In the genomic region with DNA sequence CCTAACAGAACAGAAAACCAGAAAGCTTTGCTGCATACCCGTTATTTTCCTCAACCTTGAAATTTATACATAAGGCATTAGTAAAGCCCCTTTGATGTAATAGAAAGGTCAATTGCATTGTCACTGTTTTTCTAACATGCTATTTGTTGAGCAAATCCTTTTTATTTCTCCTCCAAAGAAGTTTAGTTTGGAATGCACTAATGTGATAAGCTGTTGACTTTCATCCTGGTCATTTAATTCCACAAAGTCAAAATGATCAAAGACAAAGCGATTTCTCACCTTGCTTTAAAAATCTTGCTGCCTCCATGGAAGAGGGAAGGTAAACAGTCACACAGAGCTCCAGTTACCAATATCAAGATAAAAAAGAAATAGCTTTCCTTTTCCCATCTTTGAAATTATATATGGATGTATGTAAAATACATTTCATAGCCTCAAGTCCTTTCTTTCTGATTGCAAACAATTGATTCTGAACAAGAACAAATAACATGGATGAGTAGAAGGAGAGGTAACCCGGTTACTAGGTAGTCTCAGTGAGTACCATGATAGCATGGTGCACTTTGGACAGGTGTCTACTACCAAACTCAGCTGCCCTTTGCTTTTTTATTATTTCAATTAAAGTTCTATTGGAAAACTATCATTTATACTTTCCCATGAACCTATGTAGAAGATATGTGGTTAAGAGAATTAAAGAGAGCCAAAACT, we compare ENCODE assay signal across 1 cellular context.
A peak's percentile ranks its signal among the peaks of the same experiment; 100 is the strongest.
TF ChIP-seq lines count a peak whose summit lies in the region.

No MANE protein-coding gene starts in this region.

TF ChIP-seq in HepG2, 621 proteins besides CTCF, POLR2A, EP300 and RAD21 (continued from another document and continues in another):
- TF ChIP-seq, protein P1, sequence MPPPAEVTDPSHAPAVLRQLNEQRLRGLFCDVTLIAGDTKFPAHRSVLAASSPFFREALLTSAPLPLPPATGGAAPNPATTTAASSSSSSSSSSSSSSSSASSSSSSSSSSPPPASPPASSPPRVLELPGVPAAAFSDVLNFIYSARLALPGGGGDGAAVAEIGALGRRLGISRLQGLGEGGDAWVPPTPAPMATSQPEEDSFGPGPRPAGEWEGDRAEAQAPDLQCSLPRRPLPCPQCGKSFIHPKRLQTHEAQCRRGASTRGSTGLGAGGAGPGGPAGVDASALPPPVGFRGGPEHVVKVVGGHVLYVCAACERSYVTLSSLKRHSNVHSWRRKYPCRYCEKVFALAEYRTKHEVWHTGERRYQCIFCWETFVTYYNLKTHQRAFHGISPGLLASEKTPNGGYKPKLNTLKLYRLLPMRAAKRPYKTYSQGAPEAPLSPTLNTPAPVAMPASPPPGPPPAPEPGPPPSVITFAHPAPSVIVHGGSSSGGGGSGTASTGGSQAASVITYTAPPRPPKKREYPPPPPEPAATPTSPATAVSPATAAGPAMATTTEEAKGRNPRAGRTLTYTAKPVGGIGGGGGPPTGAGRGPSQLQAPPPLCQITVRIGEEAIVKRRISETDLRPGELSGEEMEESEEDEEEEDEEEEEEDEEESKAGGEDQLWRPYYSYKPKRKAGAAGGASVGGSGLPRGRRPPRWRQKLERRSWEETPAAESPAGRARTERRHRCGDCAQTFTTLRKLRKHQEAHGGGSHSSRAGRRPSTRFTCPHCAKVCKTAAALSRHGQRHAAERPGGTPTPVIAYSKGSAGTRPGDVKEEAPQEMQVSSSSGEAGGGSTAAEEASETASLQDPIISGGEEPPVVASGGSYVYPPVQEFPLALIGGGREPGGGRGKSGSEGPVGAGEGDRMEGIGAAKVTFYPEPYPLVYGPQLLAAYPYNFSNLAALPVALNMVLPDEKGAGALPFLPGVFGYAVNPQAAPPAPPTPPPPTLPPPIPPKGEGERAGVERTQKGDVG (CRISPR knock-in tag; IDR thresholded peaks at IDR 0.05; ENCODE audit: borderline replicate concordance), result no peak
- TF ChIP-seq, protein P2, sequence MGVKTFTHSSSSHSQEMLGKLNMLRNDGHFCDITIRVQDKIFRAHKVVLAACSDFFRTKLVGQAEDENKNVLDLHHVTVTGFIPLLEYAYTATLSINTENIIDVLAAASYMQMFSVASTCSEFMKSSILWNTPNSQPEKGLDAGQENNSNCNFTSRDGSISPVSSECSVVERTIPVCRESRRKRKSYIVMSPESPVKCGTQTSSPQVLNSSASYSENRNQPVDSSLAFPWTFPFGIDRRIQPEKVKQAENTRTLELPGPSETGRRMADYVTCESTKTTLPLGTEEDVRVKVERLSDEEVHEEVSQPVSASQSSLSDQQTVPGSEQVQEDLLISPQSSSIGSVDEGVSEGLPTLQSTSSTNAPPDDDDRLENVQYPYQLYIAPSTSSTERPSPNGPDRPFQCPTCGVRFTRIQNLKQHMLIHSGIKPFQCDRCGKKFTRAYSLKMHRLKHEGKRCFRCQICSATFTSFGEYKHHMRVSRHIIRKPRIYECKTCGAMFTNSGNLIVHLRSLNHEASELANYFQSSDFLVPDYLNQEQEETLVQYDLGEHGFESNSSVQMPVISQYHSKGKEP (CRISPR knock-in tag; IDR thresholded peaks at IDR 0.05), result no peak
- TF ChIP-seq CHD4 (IDR thresholded peaks at IDR 0.05; ENCODE audit: borderline replicate concordance, low read length) (peak; percentile 51; the same call in 1 of the 2 replicates), HDAC2 (CRISPR knock-in tag; IDR thresholded peaks at IDR 0.05) (peak; percentile 53), ZNF761 (CRISPR knock-in tag; conservative IDR thresholded peaks at IDR 0.05) (no peak), SUZ12 (IDR thresholded peaks at IDR 0.05; ENCODE audit: low read depth, low read length) (no peak), ZNF484 (CRISPR knock-in tag; IDR thresholded peaks at IDR 0.05; ENCODE audit: borderline replicate concordance, low read depth) (no peak), ISL2 (CRISPR knock-in tag; IDR thresholded peaks at IDR 0.05) (peak; percentile 100), MAFF (IDR thresholded peaks at IDR 0.05; ENCODE audit: low read depth, low read length) (no peak), ZNF496 (CRISPR knock-in tag; IDR thresholded peaks at IDR 0.05; ENCODE audit: insufficient replicate concordance) (no peak), KLF9 (CRISPR knock-in tag; IDR thresholded peaks at IDR 0.05; ENCODE audit: low read depth) (no peak), ZNF616 (CRISPR knock-in tag; IDR thresholded peaks at IDR 0.05; ENCODE audit: low read depth) (no peak), ZKSCAN5 (CRISPR knock-in tag; IDR thresholded peaks at IDR 0.05) (no peak), FOXK2 (IDR thresholded peaks at IDR 0.05) (no peak), MAFG (CRISPR knock-in tag; IDR thresholded peaks at IDR 0.05) (no peak), ZNF564 (CRISPR knock-in tag; IDR thresholded peaks at IDR 0.05) (0 out of 2 replicates have a peak, but pooled peaks have one; percentile 30), DR1 (CRISPR knock-in tag; IDR thresholded peaks at IDR 0.05) (no peak), ZNF713 (CRISPR knock-in tag; IDR thresholded peaks at IDR 0.05) (no peak), RFX1 (IDR thresholded peaks at IDR 0.05) (no peak), ZNF30 (CRISPR knock-in tag; IDR thresholded peaks at IDR 0.05) (no peak), GPN1 (CRISPR knock-in tag; IDR thresholded peaks at IDR 0.05; ENCODE audit: borderline replicate concordance) (no peak), TBL1XR1 (IDR thresholded peaks at IDR 0.05; ENCODE audit: borderline replicate concordance, low read length, partially characterized antibody) (no peak), NR2F1 (CRISPR knock-in tag; IDR thresholded peaks at IDR 0.05) (peak in 1 of 2 experiments; percentile 53; a peak in 1 of 4 replicates), ZNF3 (CRISPR knock-in tag; IDR thresholded peaks at IDR 0.05) (no peak), RBM22 (optimal IDR thresholded peaks at IDR 0.05; ENCODE audit: low read length) (no peak), ZNF777 (CRISPR knock-in tag; IDR thresholded peaks at IDR 0.05) (no peak), HMGA1 (CRISPR knock-in tag; conservative IDR thresholded peaks at IDR 0.05) (no peak), SPEN (CRISPR knock-in tag; IDR thresholded peaks at IDR 0.05; ENCODE audit: low read depth) (no peak), HNRNPK (IDR thresholded peaks at IDR 0.05; ENCODE audit: low read depth, low read length, poor library complexity, severe bottlenecking) (no peak), ZNF883 (CRISPR knock-in tag; IDR thresholded peaks at IDR 0.05; ENCODE audit: not compliant biosample characterization) (no peak), DPF2 (CRISPR knock-in tag; IDR thresholded peaks at IDR 0.05; ENCODE audit: borderline replicate concordance, low read depth) (no peak), ZKSCAN1 (IDR thresholded peaks at IDR 0.05; ENCODE audit: low read length) (no peak), CCAR2 (optimal IDR thresholded peaks at IDR 0.05; ENCODE audit: low read depth, low read length) (no peak)
- TF ChIP-seq, protein P3, sequence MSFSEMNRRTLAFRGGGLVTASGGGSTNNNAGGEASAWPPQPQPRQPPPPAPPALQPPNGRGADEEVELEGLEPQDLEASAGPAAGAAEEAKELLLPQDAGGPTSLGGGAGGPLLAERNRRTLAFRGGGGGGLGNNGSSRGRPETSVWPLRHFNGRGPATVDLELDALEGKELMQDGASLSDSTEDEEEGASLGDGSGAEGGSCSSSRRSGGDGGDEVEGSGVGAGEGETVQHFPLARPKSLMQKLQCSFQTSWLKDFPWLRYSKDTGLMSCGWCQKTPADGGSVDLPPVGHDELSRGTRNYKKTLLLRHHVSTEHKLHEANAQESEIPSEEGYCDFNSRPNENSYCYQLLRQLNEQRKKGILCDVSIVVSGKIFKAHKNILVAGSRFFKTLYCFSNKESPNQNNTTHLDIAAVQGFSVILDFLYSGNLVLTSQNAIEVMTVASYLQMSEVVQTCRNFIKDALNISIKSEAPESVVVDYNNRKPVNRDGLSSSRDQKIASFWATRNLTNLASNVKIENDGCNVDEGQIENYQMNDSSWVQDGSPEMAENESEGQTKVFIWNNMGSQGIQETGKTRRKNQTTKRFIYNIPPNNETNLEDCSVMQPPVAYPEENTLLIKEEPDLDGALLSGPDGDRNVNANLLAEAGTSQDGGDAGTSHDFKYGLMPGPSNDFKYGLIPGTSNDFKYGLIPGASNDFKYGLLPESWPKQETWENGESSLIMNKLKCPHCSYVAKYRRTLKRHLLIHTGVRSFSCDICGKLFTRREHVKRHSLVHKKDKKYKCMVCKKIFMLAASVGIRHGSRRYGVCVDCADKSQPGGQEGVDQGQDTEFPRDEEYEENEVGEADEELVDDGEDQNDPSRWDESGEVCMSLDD (CRISPR knock-in tag; IDR thresholded peaks at IDR 0.05; ENCODE audit: borderline replicate concordance), result no peak
- TF ChIP-seq, protein P4, sequence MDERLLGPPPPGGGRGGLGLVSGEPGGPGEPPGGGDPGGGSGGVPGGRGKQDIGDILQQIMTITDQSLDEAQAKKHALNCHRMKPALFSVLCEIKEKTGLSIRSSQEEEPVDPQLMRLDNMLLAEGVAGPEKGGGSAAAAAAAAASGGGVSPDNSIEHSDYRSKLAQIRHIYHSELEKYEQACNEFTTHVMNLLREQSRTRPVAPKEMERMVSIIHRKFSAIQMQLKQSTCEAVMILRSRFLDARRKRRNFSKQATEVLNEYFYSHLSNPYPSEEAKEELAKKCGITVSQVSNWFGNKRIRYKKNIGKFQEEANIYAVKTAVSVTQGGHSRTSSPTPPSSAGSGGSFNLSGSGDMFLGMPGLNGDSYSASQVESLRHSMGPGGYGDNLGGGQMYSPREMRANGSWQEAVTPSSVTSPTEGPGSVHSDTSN (CRISPR knock-in tag; IDR thresholded peaks at IDR 0.05), result no peak
- TF ChIP-seq, protein P5, sequence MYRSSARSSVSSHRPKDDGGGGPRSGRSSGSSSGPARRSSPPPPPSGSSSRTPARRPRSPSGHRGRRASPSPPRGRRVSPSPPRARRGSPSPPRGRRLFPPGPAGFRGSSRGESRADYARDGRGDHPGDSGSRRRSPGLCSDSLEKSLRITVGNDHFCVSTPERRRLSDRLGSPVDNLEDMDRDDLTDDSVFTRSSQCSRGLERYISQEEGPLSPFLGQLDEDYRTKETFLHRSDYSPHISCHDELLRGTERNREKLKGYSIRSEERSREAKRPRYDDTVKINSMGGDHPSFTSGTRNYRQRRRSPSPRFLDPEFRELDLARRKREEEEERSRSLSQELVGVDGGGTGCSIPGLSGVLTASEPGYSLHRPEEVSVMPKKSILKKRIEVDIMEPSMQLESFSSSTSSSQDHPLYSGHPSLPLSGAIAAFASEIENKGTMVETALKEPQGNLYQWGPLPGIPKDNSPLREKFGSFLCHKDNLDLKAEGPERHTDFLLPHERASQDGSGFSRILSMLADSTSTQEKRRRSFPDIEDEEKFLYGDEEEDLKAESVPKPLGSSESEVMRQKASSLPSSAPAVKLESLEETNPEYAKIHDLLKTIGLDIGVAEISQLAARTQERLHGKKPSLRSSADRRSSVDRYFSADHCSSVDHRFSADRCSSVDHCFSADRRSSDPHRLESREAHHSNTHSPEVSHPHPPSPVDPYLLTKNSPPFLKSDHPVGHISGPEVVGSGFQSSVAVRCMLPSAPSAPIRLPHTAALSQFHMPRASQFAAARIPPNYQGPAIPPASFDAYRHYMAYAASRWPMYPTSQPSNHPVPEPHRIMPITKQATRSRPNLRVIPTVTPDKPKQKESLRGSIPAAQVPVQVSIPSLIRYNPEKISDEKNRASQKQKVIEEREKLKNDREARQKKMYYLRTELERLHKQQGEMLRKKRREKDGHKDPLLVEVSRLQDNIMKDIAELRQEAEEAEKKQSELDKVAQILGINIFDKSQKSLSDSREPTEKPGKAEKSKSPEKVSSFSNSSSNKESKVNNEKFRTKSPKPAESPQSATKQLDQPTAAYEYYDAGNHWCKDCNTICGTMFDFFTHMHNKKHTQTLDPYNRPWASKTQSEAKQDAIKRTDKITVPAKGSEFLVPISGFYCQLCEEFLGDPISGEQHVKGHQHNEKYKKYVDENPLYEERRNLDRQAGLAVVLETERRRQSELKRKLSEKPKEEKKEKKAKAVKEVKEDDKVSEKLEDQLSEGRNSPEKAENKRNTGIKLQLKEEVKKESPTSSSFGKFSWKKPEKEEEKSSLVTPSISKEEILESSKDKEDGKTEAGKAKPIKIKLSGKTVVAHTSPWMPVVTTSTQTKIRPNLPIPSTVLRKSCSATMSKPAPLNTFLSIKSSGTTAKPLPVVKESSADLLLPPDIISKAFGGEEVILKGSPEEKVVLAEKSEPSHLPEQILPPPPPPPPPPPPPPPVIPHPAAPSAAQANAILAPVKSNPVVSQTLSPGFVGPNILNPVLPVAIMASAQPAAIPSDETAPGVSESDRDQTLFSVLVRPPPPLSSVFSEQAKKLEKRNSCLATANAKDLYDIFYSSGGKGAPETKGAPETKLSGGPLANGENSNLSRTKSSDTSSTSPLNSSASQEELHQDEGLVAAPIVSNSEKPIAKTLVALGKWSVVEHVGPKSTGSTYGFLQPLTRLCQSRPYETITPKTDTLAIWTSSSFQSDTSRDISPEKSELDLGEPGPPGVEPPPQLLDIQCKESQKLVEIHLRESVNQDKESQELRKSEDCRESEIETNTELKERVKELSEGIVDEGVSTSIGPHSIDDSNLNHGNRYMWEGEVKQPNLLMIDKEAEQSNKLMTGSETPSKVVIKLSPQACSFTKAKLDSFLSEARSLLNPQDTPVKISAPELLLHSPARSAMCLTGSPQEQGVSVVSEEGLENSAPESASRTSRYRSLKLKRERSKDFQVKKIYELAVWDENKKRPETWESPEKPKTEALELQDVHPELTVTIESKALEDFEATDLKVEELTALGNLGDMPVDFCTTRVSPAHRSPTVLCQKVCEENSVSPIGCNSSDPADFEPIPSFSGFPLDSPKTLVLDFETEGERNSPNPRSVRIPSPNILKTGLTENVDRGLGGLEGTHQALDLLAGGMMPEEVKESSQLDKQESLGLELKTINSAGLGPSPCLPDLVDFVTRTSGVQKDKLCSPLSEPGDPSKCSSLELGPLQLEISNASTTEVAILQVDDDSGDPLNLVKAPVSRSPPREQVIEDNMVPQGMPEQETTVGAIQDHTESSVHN (CRISPR knock-in tag; IDR thresholded peaks at IDR 0.05), result no peak
- TF ChIP-seq, protein P6, sequence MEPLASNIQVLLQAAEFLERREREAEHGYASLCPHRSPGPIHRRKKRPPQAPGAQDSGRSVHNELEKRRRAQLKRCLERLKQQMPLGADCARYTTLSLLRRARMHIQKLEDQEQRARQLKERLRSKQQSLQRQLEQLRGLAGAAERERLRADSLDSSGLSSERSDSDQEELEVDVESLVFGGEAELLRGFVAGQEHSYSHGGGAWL (CRISPR knock-in tag; IDR thresholded peaks at IDR 0.05), result no peak
- TF ChIP-seq, protein P7, sequence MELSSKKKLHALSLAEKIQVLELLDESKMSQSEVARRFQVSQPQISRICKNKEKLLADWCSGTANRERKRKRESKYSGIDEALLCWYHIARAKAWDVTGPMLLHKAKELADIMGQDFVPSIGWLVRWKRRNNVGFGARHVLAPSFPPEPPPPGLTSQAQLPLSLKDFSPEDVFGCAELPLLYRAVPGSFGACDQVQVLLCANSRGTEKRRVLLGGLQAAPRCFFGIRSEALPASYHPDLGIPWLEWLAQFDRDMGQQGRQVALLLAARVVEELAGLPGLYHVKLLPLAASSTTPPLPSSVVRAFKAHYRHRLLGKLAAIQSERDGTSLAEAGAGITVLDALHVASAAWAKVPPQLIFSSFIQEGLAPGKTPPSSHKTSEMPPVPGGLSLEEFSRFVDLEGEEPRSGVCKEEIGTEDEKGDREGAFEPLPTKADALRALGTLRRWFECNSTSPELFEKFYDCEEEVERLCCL (CRISPR knock-in tag; IDR thresholded peaks at IDR 0.05; ENCODE audit: borderline replicate concordance), result no peak
- TF ChIP-seq, protein P8, sequence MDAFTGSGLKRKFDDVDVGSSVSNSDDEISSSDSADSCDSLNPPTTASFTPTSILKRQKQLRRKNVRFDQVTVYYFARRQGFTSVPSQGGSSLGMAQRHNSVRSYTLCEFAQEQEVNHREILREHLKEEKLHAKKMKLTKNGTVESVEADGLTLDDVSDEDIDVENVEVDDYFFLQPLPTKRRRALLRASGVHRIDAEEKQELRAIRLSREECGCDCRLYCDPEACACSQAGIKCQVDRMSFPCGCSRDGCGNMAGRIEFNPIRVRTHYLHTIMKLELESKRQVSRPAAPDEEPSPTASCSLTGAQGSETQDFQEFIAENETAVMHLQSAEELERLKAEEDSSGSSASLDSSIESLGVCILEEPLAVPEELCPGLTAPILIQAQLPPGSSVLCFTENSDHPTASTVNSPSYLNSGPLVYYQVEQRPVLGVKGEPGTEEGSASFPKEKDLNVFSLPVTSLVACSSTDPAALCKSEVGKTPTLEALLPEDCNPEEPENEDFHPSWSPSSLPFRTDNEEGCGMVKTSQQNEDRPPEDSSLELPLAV (CRISPR knock-in tag; conservative IDR thresholded peaks at IDR 0.05; ENCODE audit: low read depth), result no peak
